ENCODE assay signal across 1 cellular context in the genomic region with DNA sequence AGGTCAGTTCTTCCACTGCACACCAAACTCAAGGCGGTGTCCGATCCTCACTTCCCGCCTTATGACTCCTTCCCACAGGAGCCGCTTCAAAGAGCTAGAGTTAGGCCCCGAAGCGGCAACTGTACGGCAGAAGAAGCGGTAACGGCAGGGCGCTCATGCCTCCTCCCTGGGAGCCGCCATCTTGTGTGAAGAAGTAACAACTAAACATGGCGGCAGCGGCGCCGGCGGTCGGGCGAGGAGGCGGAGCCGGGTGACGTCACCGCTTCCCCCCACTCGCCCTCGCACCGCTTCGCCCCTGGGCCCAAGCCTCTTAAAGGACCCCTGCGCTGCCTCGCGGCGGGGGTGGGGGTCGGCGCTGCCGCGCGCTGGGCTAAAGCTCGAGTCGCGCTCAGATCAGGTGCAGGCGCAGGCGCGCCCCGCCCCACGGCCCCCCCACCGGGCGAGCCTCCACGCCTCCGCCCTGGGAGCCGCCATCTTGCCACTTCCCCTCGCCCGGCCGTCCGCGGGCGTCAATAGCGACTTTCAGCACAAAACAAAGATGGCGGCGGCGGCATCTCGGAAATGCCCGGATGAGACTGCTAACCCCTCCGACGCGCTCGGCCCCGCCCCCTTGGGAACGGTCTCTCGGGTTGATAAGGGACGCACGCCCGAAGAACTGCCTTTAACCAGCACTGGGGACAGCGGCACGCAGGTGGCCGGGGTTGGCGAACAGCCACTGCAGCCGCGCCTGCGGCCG.
TF ChIP-seq lines count a peak whose summit lies in the region.

TSS of gene HCFC1 (minus strand) at position 187 of the 736 bp plus-strand sequence. CDS start 978 bp downstream, outside the sequence.

TF ChIP-seq in HepG2, 621 proteins besides CTCF, POLR2A, EP300 and RAD21 (continued from another document and continues in another):
- TF ChIP-seq IRF9 (CRISPR knock-in tag; IDR thresholded peaks at IDR 0.05; ENCODE audit: borderline replicate concordance) (0 out of 2 replicates have a peak, but pooled peaks have one; percentile 26), ZBTB2 (CRISPR knock-in tag; IDR thresholded peaks at IDR 0.05; ENCODE audit: low read depth) (peak; percentile 43), JDP2 (CRISPR knock-in tag; IDR thresholded peaks at IDR 0.05; ENCODE audit: borderline replicate concordance) (no peak), FIP1L1 (IDR thresholded peaks at IDR 0.05; ENCODE audit: borderline replicate concordance, insufficient read depth, low read depth, low read length) (no peak), SMARCC2 (IDR thresholded peaks at IDR 0.05) (no peak), ZC3H4 (CRISPR knock-in tag; IDR thresholded peaks at IDR 0.05; ENCODE audit: borderline replicate concordance) (peak; percentile 27; the same call in 1 of the 2 replicates), RNF2 (conservative IDR thresholded peaks at IDR 0.05; ENCODE audit: low read depth) (no peak), ZNF737 (CRISPR knock-in tag; IDR thresholded peaks at IDR 0.05; ENCODE audit: borderline replicate concordance) (0 out of 2 replicates have a peak, but pooled peaks have one; percentile 41), CREB1 (IDR thresholded peaks at IDR 0.05) (peak; percentile 98), CREB1 (CRISPR knock-in tag; IDR thresholded peaks at IDR 0.05) (peak; percentile 80), TAF1 (CRISPR knock-in tag; IDR thresholded peaks at IDR 0.05) (peak; percentile 84), NBN (conservative IDR thresholded peaks at IDR 0.05) (no peak), HNRNPLL (IDR thresholded peaks at IDR 0.05; ENCODE audit: low read depth, low read length, poor library complexity, severe bottlenecking) (peak; percentile 13), SRSF9 (IDR thresholded peaks at IDR 0.05; ENCODE audit: borderline replicate concordance, insufficient read depth, low read depth, low read length, poor library complexity, severe bottlenecking) (no peak), MEIS1 (CRISPR knock-in tag; IDR thresholded peaks at IDR 0.05; ENCODE audit: borderline replicate concordance) (no peak; the same call in 1 of the 2 replicates), HMGXB4 (CRISPR knock-in tag; IDR thresholded peaks at IDR 0.05; ENCODE audit: borderline replicate concordance in 1 of 2, low read depth in 1 of 2) (peak in 1 of 2 experiments; percentile 63; a peak in 2 of 4 replicates), GATA4 (IDR thresholded peaks at IDR 0.05; ENCODE audit: borderline replicate concordance, low read depth) (no peak), ZNF383 (CRISPR knock-in tag; IDR thresholded peaks at IDR 0.05; ENCODE audit: borderline replicate concordance) (no peak), SMAD9 (CRISPR knock-in tag; IDR thresholded peaks at IDR 0.05) (no peak), ZNF10 (CRISPR knock-in tag; IDR thresholded peaks at IDR 0.05; ENCODE audit: borderline replicate concordance, low read depth) (no peak), ATF7 (IDR thresholded peaks at IDR 0.05) (peak; percentile 95), ATF7 (CRISPR knock-in tag; IDR thresholded peaks at IDR 0.05) (peak; percentile 80), RARA (CRISPR knock-in tag; IDR thresholded peaks at IDR 0.05) (no peak), KAT8 (CRISPR knock-in tag; IDR thresholded peaks at IDR 0.05) (peak; percentile 18; the same call in 1 of the 2 replicates), ZNF451 (CRISPR knock-in tag; IDR thresholded peaks at IDR 0.05) (peak; percentile 42; the same call in 1 of the 2 replicates), ZXDC (CRISPR knock-in tag; IDR thresholded peaks at IDR 0.05) (0 out of 2 replicates have a peak, but pooled peaks have one; percentile 71), ZNF746 (CRISPR knock-in tag; IDR thresholded peaks at IDR 0.05) (0 out of 2 replicates have a peak, but pooled peaks have one; percentile 26), TBL1XR1 (IDR thresholded peaks at IDR 0.05; ENCODE audit: borderline replicate concordance, low read length, partially characterized antibody) (no peak), ZNF788 (CRISPR knock-in tag; IDR thresholded peaks at IDR 0.05; ENCODE audit: borderline replicate concordance) (0 out of 2 replicates have a peak, but pooled peaks have one; percentile 24), NFYC (CRISPR knock-in tag; IDR thresholded peaks at IDR 0.05) (no peak), HNF1B (CRISPR knock-in tag; IDR thresholded peaks at IDR 0.05) (no peak), JUND (CRISPR knock-in tag; IDR thresholded peaks at IDR 0.05) (no peak), NCOR1 (IDR thresholded peaks at IDR 0.05; ENCODE audit: borderline replicate concordance, low read length) (no peak), FOXA3 (CRISPR knock-in tag; IDR thresholded peaks at IDR 0.05) (0 out of 2 replicates have a peak, but pooled peaks have one; percentile 14), NCOA1 (CRISPR knock-in tag; IDR thresholded peaks at IDR 0.05) (no peak), HNRNPL (IDR thresholded peaks at IDR 0.05; ENCODE audit: low read depth, low read length) (no peak), MXI1 (IDR thresholded peaks at IDR 0.05; ENCODE audit: borderline replicate concordance, low read depth, low read length) (peak; percentile 42; the same call in 1 of the 3 replicates), DRAP1 (CRISPR knock-in tag; IDR thresholded peaks at IDR 0.05) (no peak; the same call in 1 of the 2 replicates), SP140L (CRISPR knock-in tag; IDR thresholded peaks at IDR 0.05; ENCODE audit: borderline replicate concordance) (no peak), NR2C2 (CRISPR knock-in tag; IDR thresholded peaks at IDR 0.05; ENCODE audit: borderline replicate concordance) (peak; percentile 24; the same call in 1 of the 2 replicates), ZNF124 (CRISPR knock-in tag; IDR thresholded peaks at IDR 0.05) (no peak), SAFB2 (CRISPR knock-in tag; IDR thresholded peaks at IDR 0.05; ENCODE audit: borderline replicate concordance, low read depth) (peak; percentile 67; the same call in 1 of the 2 replicates), ZSCAN25 (CRISPR knock-in tag; IDR thresholded peaks at IDR 0.05) (0 out of 2 replicates have a peak, but pooled peaks have one; percentile 19), THAP11 (CRISPR knock-in tag; IDR thresholded peaks at IDR 0.05) (peak; percentile 64), MXD3 (CRISPR knock-in tag; IDR thresholded peaks at IDR 0.05) (no peak), FOXA1 (IDR thresholded peaks at IDR 0.05) (no peak), FOXA1 (CRISPR knock-in tag; IDR thresholded peaks at IDR 0.05) (no peak), HDAC6 (IDR thresholded peaks at IDR 0.05; ENCODE audit: low read depth, low read length) (no peak), YY1 (IDR thresholded peaks at IDR 0.05; ENCODE audit: insufficient read depth, insufficient replicate concordance, low read depth, low read length) (peak; percentile 90), ZNF720 (CRISPR knock-in tag; IDR thresholded peaks at IDR 0.05) (no peak), TCF7L2 (IDR thresholded peaks at IDR 0.05; ENCODE audit: low read depth, low read length) (no peak), RFX5 (IDR thresholded peaks at IDR 0.05; ENCODE audit: low read depth, low read length) (peak; percentile 59; the same call in 1 of the 2 replicates), ZNF253 (CRISPR knock-in tag; IDR thresholded peaks at IDR 0.05; ENCODE audit: borderline replicate concordance) (no peak), ZNF761 (CRISPR knock-in tag; conservative IDR thresholded peaks at IDR 0.05) (no peak), MYNN (CRISPR knock-in tag; IDR thresholded peaks at IDR 0.05; ENCODE audit: low read depth) (no peak)
- TF ChIP-seq, protein P1, sequence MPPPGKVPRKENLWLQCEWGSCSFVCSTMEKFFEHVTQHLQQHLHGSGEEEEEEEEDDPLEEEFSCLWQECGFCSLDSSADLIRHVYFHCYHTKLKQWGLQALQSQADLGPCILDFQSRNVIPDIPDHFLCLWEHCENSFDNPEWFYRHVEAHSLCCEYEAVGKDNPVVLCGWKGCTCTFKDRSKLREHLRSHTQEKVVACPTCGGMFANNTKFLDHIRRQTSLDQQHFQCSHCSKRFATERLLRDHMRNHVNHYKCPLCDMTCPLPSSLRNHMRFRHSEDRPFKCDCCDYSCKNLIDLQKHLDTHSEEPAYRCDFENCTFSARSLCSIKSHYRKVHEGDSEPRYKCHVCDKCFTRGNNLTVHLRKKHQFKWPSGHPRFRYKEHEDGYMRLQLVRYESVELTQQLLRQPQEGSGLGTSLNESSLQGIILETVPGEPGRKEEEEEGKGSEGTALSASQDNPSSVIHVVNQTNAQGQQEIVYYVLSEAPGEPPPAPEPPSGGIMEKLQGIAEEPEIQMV (CRISPR knock-in tag; IDR thresholded peaks at IDR 0.05; ENCODE audit: low read depth): no peak
